Comparison of ENCODE assay signal across 9 cellular contexts in genomic region chr3:147392083-147392916, GRCh38. TPM values are rescaled to one million over a fixed set of nuclear protein-coding genes. Genes with fewer than 3 reads are reported as not detected.
A peak's percentile ranks its signal among the peaks of the same experiment; 100 is the strongest.
DNase-seq lines count a peak whose midpoint lies in the region; TF ChIP-seq lines count a peak whose summit lies in the region.
"Had no signal": no experiment of that assay in that cellular context is flagged by ENCODE, and none has a peak within 500 bp of the region (broad histone marks: within the 10 kb centered on the region; RNA-seq: fewer than 3 reads in every experiment).

No MANE protein-coding gene starts in this region.

- peak overlapping the region in 4 of 5 experiments; percentile 66 to 100 (median 98) for H3K27ac Mint-ChIP-seq in brain
- no peak overlapping the region for H3K27ac Mint-ChIP-seq in Calu3 (ENCODE audit: unreplicated experiment)

- H3K4me1 Mint-ChIP-seq in brain = peaks cover 71% of the 10 kb centered on the region
- no peaks in the 10 kb centered on the region for H3K4me1 Mint-ChIP-seq in Calu3 (ENCODE audit: low read depth, unreplicated experiment)

- H3K4me1 ChIP-seq in HUES64 (ENCODE audit: insufficient read depth, low read length) (peaks cover 47% of the 10 kb centered on the region), subcutaneous abdominal adipose tissue (ENCODE audit: control insufficient read depth in 5 of 5, insufficient read depth in 5 of 5, low read length in 5 of 5) (peaks cover 0 to 50% (median 37%) of the 10 kb centered on the region in 5 donors)

- peak overlapping the region; percentile 62 for H3K4me3 ChIP-seq in HUES64 (ENCODE audit: low read length)
- peak overlapping the region; percentile 43 to 60 (median 53) for H3K4me3 ChIP-seq in subcutaneous abdominal adipose tissue (ENCODE audit: low read depth in 1 of 5, low read length in 5 of 5)

- no peaks in the 10 kb centered on the region for H3K9me3 ChIP-seq in HUES64 (ENCODE audit: insufficient read depth, low read depth, low read length)
- H3K9me3 ChIP-seq in subcutaneous abdominal adipose tissue (ENCODE audit: control insufficient read depth in 5 of 5, low read length in 5 of 5) = peaks cover 0 to 9% (median 0%) of the 10 kb centered on the region in 5 donors

- BruUV-seq in Calu3 (replicated peaks; lab: Mats Ljungman, UMichigan) = no TSS peak

- H3K27ac ChIP-seq in HUES64 (ENCODE audit: low read depth, low read length) (no peak overlapping the region), subcutaneous abdominal adipose tissue (ENCODE audit: low read depth, low read length) (no peak overlapping the region)

- peak; percentile 49 to 59 for TF ChIP-seq CTCF in brain (conservative IDR thresholded peaks at IDR 0.05)
- no peak for TF ChIP-seq CTCF in Calu3 (IDR thresholded peaks at IDR 0.05; ENCODE audit: unreplicated experiment)

- H3K36me3 Mint-ChIP-seq in brain = no peaks in the 10 kb centered on the region
- peaks cover 4% of the 10 kb centered on the region for H3K36me3 Mint-ChIP-seq in Calu3 (ENCODE audit: insufficient read depth, unreplicated experiment)

- H3K9ac ChIP-seq in HUES64 (ENCODE audit: low read depth, low read length) (peak overlapping the region; percentile 35; the same call in 1 of the 2 replicates), subcutaneous abdominal adipose tissue (ENCODE audit: low read length in 5 of 5) (no peak overlapping the region)

- H3K4me3 Mint-ChIP-seq in brain = peak overlapping the region; percentile 68 to 98 (median 91)
- no peak overlapping the region for H3K4me3 Mint-ChIP-seq in Calu3 (ENCODE audit: low read depth, unreplicated experiment)

- H3K27me3 Mint-ChIP-seq in brain (peaks cover 96% of the 10 kb centered on the region), Calu3 (ENCODE audit: unreplicated experiment) (no peaks in the 10 kb centered on the region)

- H3K36me3 ChIP-seq in HUES64 (ENCODE audit: insufficient read depth, low read length) (no peaks in the 10 kb centered on the region), subcutaneous abdominal adipose tissue (ENCODE audit: control insufficient read depth in 5 of 5, insufficient read depth in 5 of 5, low read length in 5 of 5) (no peaks in the 10 kb centered on the region)

- intact Hi-C loops in Calu3 (cut with micrococcal nuclease; ENCODE audit: unreplicated experiment) = no loop called here

- under 1% methylated on average over 55 of the region's 55 CpGs for WGBS in HUES64

- H3K27me3 ChIP-seq in HUES64 (ENCODE audit: insufficient read depth, low read length) = peaks cover 100% of the 10 kb centered on the region
- peaks cover 59 to 94% (median 84%) of the 10 kb centered on the region in 5 donors for H3K27me3 ChIP-seq in subcutaneous abdominal adipose tissue (ENCODE audit: control insufficient read depth in 5 of 5, insufficient read depth in 4 of 5, low read length in 5 of 5)

- H3K9me3 Mint-ChIP-seq in brain (peaks cover 0 to 29% (median 9%) of the 10 kb centered on the region in 5 experiments), Calu3 (ENCODE audit: low read depth, unreplicated experiment) (peaks cover 12% of the 10 kb centered on the region)

- CTCF ChIA-PET in Calu3 (lab: Charles Lee) = no interaction called here

- DNase-seq in kidney tubule cell (ENCODE audit: low spot score) = peak; percentile 43
- no peak for DNase-seq in OCI-M1 (lab: John Stamatoyannopoulos, UW)
- DNase-seq in Calu3 = no peak
- DNase-seq in activated CD4-positive, alpha-beta T cell treated with anti-CD3 and anti-CD28 coated beads for 4 hours = no peak
- DNase-seq: foreskin melanocyte had no signal

RNA-seq across cellular contexts. Expression of gene ZIC4, which starts 14.0 kb away (rescaled TPM):
- 0.40 TPM for polyA plus RNA-seq in HUES64 (2013, experiment 1 of 2)
- polyA plus RNA-seq in HUES64 (2013, experiment 2 of 2) = 2.3 TPM
- polyA plus RNA-seq in brain (ENCODE audit: insufficient read depth, low read depth, low replicate concordance) = 0.49 TPM
- total RNA-seq in Calu3 (2022) = not detected in 2 replicates
- total RNA-seq: T-helper 1 cell treated with Interleukin-12 subunit alpha and Interleukin-12 subunit beta and Interleukin-4 antibody, amounts not matched to agents 30 ng/mL and 1 ng/mL, for 36 hours had no signal

RNA-seq across cellular contexts. Expression of gene ZIC1, which starts 16.9 kb away (rescaled TPM):
- 5.2 TPM for polyA plus RNA-seq in HUES64 (2013, experiment 1 of 2)
- polyA plus RNA-seq in HUES64 (2013, experiment 2 of 2) = 19.0 TPM
- 13.4 TPM for polyA plus RNA-seq in brain (ENCODE audit: insufficient read depth, low read depth, low replicate concordance)
- total RNA-seq in Calu3 (2022) = not detected in 2 replicates
- total RNA-seq: T-helper 1 cell treated with Interleukin-12 subunit alpha and Interleukin-12 subunit beta and Interleukin-4 antibody, amounts not matched to agents 30 ng/mL and 1 ng/mL, for 36 hours had no signal
